Comparison of ENCODE assay signal across 11 cellular contexts in genomic region chr3:194730369-194730768, GRCh38. TPM values are rescaled to one million over a fixed set of nuclear protein-coding genes. Genes with fewer than 3 reads are reported as not detected.
DNase-seq lines count a peak whose midpoint lies in the region; ATAC-seq, FAIRE-seq and TF ChIP-seq lines count a peak whose summit lies in the region.
"Had no signal": no experiment of that assay in that cellular context is flagged by ENCODE, and none has a peak within 500 bp of the region (broad histone marks: within the 10 kb centered on the region; RNA-seq: fewer than 3 reads in every experiment).

No MANE protein-coding gene starts in this region.

- H3K4me2 ChIP-seq in OCI-LY7 (ENCODE audit: low read length): peak overlapping the region; percentile 52

- intact Hi-C loops in OCI-LY7 (cut with micrococcal nuclease; ENCODE audit: unreplicated experiment) (no loop called here), kidney (cut with DNase I) (no loop called here)

- POLR2A ChIA-PET in OCI-LY7 (lab: Charles Lee): interaction anchor here (0.7 kb wide), 1 partner anchor 531 kb away, joined by 4 read pairs; no protein-coding TSS in a partner anchor

- peaks cover 6% of the 10 kb centered on the region; the same call in 1 of the 2 replicates for H3K9me3 ChIP-seq in OCI-LY7 (ENCODE audit: low read length)
- H3K9me3 ChIP-seq in kidney (ENCODE audit: control insufficient read depth in 1 of 2, low read length in 2 of 2): peaks cover 0 to 6% of the 10 kb centered on the region in 2 donors

- H4K20me1 ChIP-seq in OCI-LY7 (ENCODE audit: insufficient read depth, low read length): no peaks in the 10 kb centered on the region

- H2AFZ ChIP-seq in OCI-LY7 (ENCODE audit: low read length): no peak overlapping the region

- BruUV-seq in OCI-LY7 (replicated peaks; lab: Mats Ljungman, UMichigan): no TSS peak

- DNase-seq in COR-L47 (lab: John Stamatoyannopoulos, UW) (peak; percentile 82), NCI-H1048 (lab: John Stamatoyannopoulos, UW) (peak; percentile 90), OCI-LY7 (ENCODE audit: low spot score) (peak; percentile 74), kidney (peak; percentile 85), substantia nigra (lab: John Stamatoyannopoulos, UW) (no peak), occipital lobe (lab: John Stamatoyannopoulos, UW) (no peak)
- DNase-seq: CD4-positive, CD25-positive, alpha-beta regulatory T cell had no signal

- CTCF ChIA-PET in OCI-LY7 (lab: Charles Lee; ENCODE audit: unreplicated experiment): no interaction called here

- TF ChIP-seq CTCF in OCI-LY7 (conservative IDR thresholded peaks at IDR 0.05; ENCODE audit: low read length): no peak
- no peak for TF ChIP-seq CTCF in kidney (IDR thresholded peaks at IDR 0.05; ENCODE audit: borderline replicate concordance, extremely low read depth, insufficient read depth)

- ATAC-seq in HG03025 (IDR thresholded peaks at IDR 0.05; ENCODE audit: low FRiP score, unreplicated experiment) (no peak), GM18870 (IDR thresholded peaks at IDR 0.05; ENCODE audit: unreplicated experiment) (no peak)
- ATAC-seq: naive thymus-derived CD8-positive, alpha-beta T cell had no signal

- H3K9ac ChIP-seq in kidney (ENCODE audit: low read length in 2 of 2): no peak overlapping the region

- no peak overlapping the region for H3K27ac ChIP-seq in OCI-LY7 (ENCODE audit: low read depth, low read length, poor library complexity, severe bottlenecking)
- no peak overlapping the region for H3K27ac ChIP-seq in kidney (ENCODE audit: low read depth in 2 of 2, low read length in 2 of 2)
- H3K27ac ChIP-seq in substantia nigra (ENCODE audit: low read depth, low read length, poor library complexity, severe bottlenecking): no peak overlapping the region

- peak; percentile 53 for FAIRE-seq in kidney (lab: Jason Lieb, UNC)
- FAIRE-seq: astrocyte had no signal

- H3K9me2 ChIP-seq in OCI-LY7 (ENCODE audit: insufficient read depth, low read length): no peaks in the 10 kb centered on the region

- no peaks in the 10 kb centered on the region for H3K79me2 ChIP-seq in OCI-LY7 (ENCODE audit: insufficient read depth, low read depth, low read length)

- H3K36me3 ChIP-seq in OCI-LY7 (ENCODE audit: insufficient read depth, low read length) (no peaks in the 10 kb centered on the region; the same call in 1 of the 2 replicates), kidney (ENCODE audit: control insufficient read depth in 1 of 2, insufficient read depth in 2 of 2, low read length in 2 of 2) (no peaks in the 10 kb centered on the region)

- H3K4me3 ChIP-seq in OCI-LY7 (ENCODE audit: low read depth, low read length, poor library complexity, severe bottlenecking): no peak overlapping the region
- H3K4me3 ChIP-seq in kidney (ENCODE audit: low read length in 2 of 2): peak overlapping the region; percentile 21 to 49

- H3K4me1 ChIP-seq in OCI-LY7 (ENCODE audit: insufficient read depth, low read length, poor library complexity, severe bottlenecking): peaks cover 30% of the 10 kb centered on the region
- H3K4me1 ChIP-seq in kidney (ENCODE audit: control insufficient read depth in 1 of 2, insufficient read depth in 1 of 2, low read depth in 1 of 2, low read length in 2 of 2): peaks cover 0 to 3% of the 10 kb centered on the region in 2 donors

RNA-seq across cellular contexts. Expression of gene FAM43A, which starts 44.7 kb away (rescaled TPM):
- 17.2 and 21.6 TPM in 2 replicates for total RNA-seq in OCI-LY7 (2014; rRNA removed; shearing (Covaris generic))
- 7.5 and 8.2 TPM in 2 replicates for total RNA-seq in OCI-LY7 (2022)
- 11.4 TPM for total RNA-seq in kidney
- 5.0 TPM for polyA plus RNA-seq in kidney (ENCODE audit: insufficient read depth, low read depth, low replicate concordance)
- total RNA-seq in occipital lobe: 5.3 TPM

RNA-seq across cellular contexts. Expression of gene LSG1, which starts 58.4 kb away (rescaled TPM):
- 52.9 and 59.4 TPM in 2 replicates for total RNA-seq in OCI-LY7 (2014; rRNA removed; shearing (Covaris generic))
- total RNA-seq in OCI-LY7 (2022): 39.3 and 44.4 TPM in 2 replicates
- total RNA-seq in kidney: 33.3 TPM
- polyA plus RNA-seq in kidney (ENCODE audit: insufficient read depth, low read depth, low replicate concordance): 14.8 TPM
- 42.4 TPM for total RNA-seq in occipital lobe

Comparison
In these comparisons a context has a peak if more than half of its experiments do, and no peak if none do; other contexts are left out.
1. DNase-seq: peak in COR-L47 (single experiment), NCI-H1048 (single experiment), OCI-LY7 (single experiment) and kidney (single experiment); none in substantia nigra (0 of 49) and occipital lobe (single experiment).